24 cellular contexts compared by ENCODE assay signal in genomic region chr19:45010306-45010705, GRCh38. TPM values are rescaled to one million over a fixed set of nuclear protein-coding genes. Genes with fewer than 3 reads are reported as not detected.
DNase-seq lines count a peak whose midpoint lies in the region; ATAC-seq and TF ChIP-seq lines count a peak whose summit lies in the region.
"Had no signal": no experiment of that assay in that cellular context is flagged by ENCODE, and none has a peak within 500 bp of the region (broad histone marks: within the 10 kb centered on the region; RNA-seq: fewer than 3 reads in every experiment).

No MANE protein-coding gene starts in this region.

- H3K4me3 ChIP-seq in BE2C (ENCODE audit: low read depth, low read length) (no peak overlapping the region), sigmoid colon (no peak overlapping the region), PC-9 (no peak overlapping the region)
- no peak overlapping the region for H3K4me3 ChIP-seq in CD4-positive, alpha-beta memory T cell (ENCODE audit: low read length in 2 of 2)
- H3K4me3 ChIP-seq: body of pancreas had no signal

- H3K4me1 Mint-ChIP-seq in CD4-positive, alpha-beta memory T cell = peaks cover 2 to 7% (median 6%) of the 10 kb centered on the region in 4 donors
- H3K4me1 Mint-ChIP-seq in T-helper 17 cell = peaks cover 10% of the 10 kb centered on the region
- H3K4me1 Mint-ChIP-seq in effector memory CD8-positive, alpha-beta T cell (ENCODE audit: low read depth in 2 of 2) = peaks cover 0 to 14% of the 10 kb centered on the region in 2 donors
- H3K4me1 Mint-ChIP-seq: nephron had no signal

- intact Hi-C loops in CD4-positive, alpha-beta memory T cell (cut with micrococcal nuclease) = no loop called here
- intact Hi-C loops in sigmoid colon (cut with DNase I) (loop anchor here (10.0 kb wide), 1 partner anchor 244 kb away; the partner anchor contains the start of gene MARK4), PC-9 (cut with micrococcal nuclease; ENCODE audit: unreplicated experiment) (no loop called here)

- H3K79me2 ChIP-seq in PC-9 (ENCODE audit: low read depth) = no peaks in the 10 kb centered on the region
- H3K79me2 ChIP-seq: parathyroid adenoma had no signal

- DNase-seq in BE2C (peak; percentile 67), T-helper 17 cell (no peak), sigmoid colon (no peak), NCI-H2196 treated with DMSO at 0.1 percent for 48 hours (lab: John Stamatoyannopoulos, UW; ENCODE audit: unreplicated experiment) (no peak), PC-9 (no peak)
- DNase-seq in CD4-positive, alpha-beta memory T cell = no peak
- no peak for DNase-seq in effector memory CD8-positive, alpha-beta T cell
- DNase-seq in effector CD8-positive, alpha-beta T cell (lab: John Stamatoyannopoulos, UW) = no peak
- DNase-seq: activated CD8-positive, alpha-beta T cell treated with anti-CD3 and anti-CD28 coated beads, Interleukin-2, amount 10 ng/mL, durations not matched to agents 7 days and 5 days; activated gamma-delta T cell; body of pancreas; EL; head of caudate nucleus; KG1; MM.1S; NCI-H1436; NCI-H446; right cardiac atrium; SHP77 treated with DMSO at 0.1 percent for 48 hours; stimulated activated CD4-positive, alpha-beta T cell treated with anti-CD3 and anti-CD28 coated beads, Interleukin-2, amount 100 ng/mL, for 48 hours had no signal

- H3K4me3 Mint-ChIP-seq in CD4-positive, alpha-beta memory T cell = no peak overlapping the region
- peak overlapping the region; percentile 56 for H3K4me3 Mint-ChIP-seq in T-helper 17 cell
- H3K4me3 Mint-ChIP-seq in effector memory CD8-positive, alpha-beta T cell = no peak overlapping the region
- H3K4me3 Mint-ChIP-seq: activated CD8-positive, alpha-beta T cell treated with anti-CD3 and anti-CD28 coated beads, Interleukin-2, amount 10 ng/mL, durations not matched to agents 7 days and 5 days; CD14-positive monocyte; nephron had no signal

- H3K4me1 ChIP-seq in BE2C (peaks cover 5% of the 10 kb centered on the region; the same call in 1 of the 2 replicates), sigmoid colon (no peaks in the 10 kb centered on the region), PC-9 (replicated peaks; ENCODE audit: insufficient read depth) (no peaks in the 10 kb centered on the region)
- H3K4me1 ChIP-seq in CD4-positive, alpha-beta memory T cell (ENCODE audit: insufficient read depth, low read length) = no peaks in the 10 kb centered on the region
- H3K4me1 ChIP-seq: body of pancreas, parathyroid adenoma had no signal

- no peak for TF ChIP-seq CTCF in BE2C (IDR thresholded peaks at IDR 0.05; ENCODE audit: low read depth, low read length)
- TF ChIP-seq CTCF in sigmoid colon (IDR thresholded peaks at IDR 0.05) = no peak
- no peak for TF ChIP-seq CTCF in PC-9 (conservative IDR thresholded peaks at IDR 0.05)

- no peaks in the 10 kb centered on the region for H3K9me2 ChIP-seq in PC-9 (ENCODE audit: insufficient read depth)

- H3K4me2 ChIP-seq in PC-9 = no peak overlapping the region

- POLR2A ChIA-PET in CD4-positive, alpha-beta memory T cell (lab: Charles Lee; ENCODE audit: partially characterized antibody) = no interaction called here
- POLR2A ChIA-PET in PC-9 (lab: Charles Lee; ENCODE audit: unreplicated experiment) = no interaction called here

- peak overlapping the region in 4 of 7 donors; percentile 3 to 91 (median 74) for H3K27ac Mint-ChIP-seq in CD4-positive, alpha-beta memory T cell
- peak overlapping the region; percentile 89 for H3K27ac Mint-ChIP-seq in T-helper 17 cell
- H3K27ac Mint-ChIP-seq in effector memory CD8-positive, alpha-beta T cell = peak overlapping the region; percentile 1 to 6
- H3K27ac Mint-ChIP-seq: nephron had no signal

- BruUV-seq in PC-9 (replicated peaks; lab: Mats Ljungman, UMichigan) = no TSS peak

- no peaks in the 10 kb centered on the region for H3K27me3 Mint-ChIP-seq in CD4-positive, alpha-beta memory T cell
- H3K27me3 Mint-ChIP-seq in T-helper 17 cell = no peaks in the 10 kb centered on the region
- H3K27me3 Mint-ChIP-seq in effector memory CD8-positive, alpha-beta T cell = no peaks in the 10 kb centered on the region

- no peak for ATAC-seq in T-helper 17 cell
- no peak for ATAC-seq in effector memory CD8-positive, alpha-beta T cell (replicated peaks)
- ATAC-seq: activated CD8-positive, alpha-beta T cell treated with anti-CD3 and anti-CD28 coated beads, Interleukin-2, amount 10 ng/mL, durations not matched to agents 7 days and 5 days; body of pancreas; HCT116; right cardiac atrium had no signal

- H3K9me3 ChIP-seq in BE2C (no peaks in the 10 kb centered on the region), T-helper 17 cell (ENCODE audit: control insufficient read depth, low read length, poor library complexity, severe bottlenecking) (no peaks in the 10 kb centered on the region), sigmoid colon (no peaks in the 10 kb centered on the region), PC-9 (ENCODE audit: insufficient read depth, low read depth) (no peaks in the 10 kb centered on the region)
- no peaks in the 10 kb centered on the region for H3K9me3 ChIP-seq in CD4-positive, alpha-beta memory T cell (ENCODE audit: control insufficient read depth in 1 of 2, low read length in 2 of 2)
- H3K9me3 ChIP-seq: body of pancreas had no signal

- no peaks in the 10 kb centered on the region for H3K9me3 Mint-ChIP-seq in CD4-positive, alpha-beta memory T cell
- no peaks in the 10 kb centered on the region for H3K9me3 Mint-ChIP-seq in effector memory CD8-positive, alpha-beta T cell
- H3K9me3 Mint-ChIP-seq: nephron had no signal

- 0 out of 2 replicates have a peak, but pooled peaks cover 7% of the 10 kb centered on the region for H3F3A ChIP-seq in PC-9 (ENCODE audit: insufficient read depth, low read depth)

- 78 to 82% methylated on average over 6 of the region's 6 CpGs for WGBS in sigmoid colon, 2 donors

- no peaks in the 10 kb centered on the region for H4K20me1 ChIP-seq in PC-9 (ENCODE audit: insufficient read depth)

- CTCF ChIA-PET in CD4-positive, alpha-beta memory T cell (lab: Charles Lee; ENCODE audit: partially characterized antibody) = no interaction called here
- CTCF ChIA-PET in PC-9 (lab: Charles Lee) = interaction anchor here (0.5 kb wide), 1 partner anchor 38 kb away, joined by 4 read pairs; no protein-coding TSS in a partner anchor

- peaks cover 12 to 49% of the 10 kb centered on the region in 2 donors for H3K36me3 Mint-ChIP-seq in CD4-positive, alpha-beta memory T cell
- no peaks in the 10 kb centered on the region for H3K36me3 Mint-ChIP-seq in T-helper 17 cell (ENCODE audit: low read depth)
- H3K36me3 Mint-ChIP-seq in effector memory CD8-positive, alpha-beta T cell (ENCODE audit: insufficient read depth) = peaks cover 82% of the 10 kb centered on the region

- H2AFZ ChIP-seq in PC-9 = no peak overlapping the region
- H2AFZ ChIP-seq: parathyroid adenoma had no signal

- H3K27ac ChIP-seq in CD4-positive, alpha-beta memory T cell (ENCODE audit: low read depth, low read length) = no peak overlapping the region
- H3K27ac ChIP-seq in sigmoid colon = no peak overlapping the region
- no peak overlapping the region for H3K27ac ChIP-seq in PC-9
- H3K27ac ChIP-seq: body of pancreas, parathyroid adenoma had no signal

- H3K27me3 ChIP-seq in BE2C (no peaks in the 10 kb centered on the region), sigmoid colon (no peaks in the 10 kb centered on the region), PC-9 (ENCODE audit: insufficient read depth, low read depth) (no peaks in the 10 kb centered on the region)
- H3K27me3 ChIP-seq in CD4-positive, alpha-beta memory T cell (ENCODE audit: insufficient read depth, low read length) = no peaks in the 10 kb centered on the region
- H3K27me3 ChIP-seq: body of pancreas had no signal

- no peak for TF ChIP-seq EP300 in sigmoid colon (IDR thresholded peaks at IDR 0.05)

- no peaks in the 10 kb centered on the region for H3K36me3 ChIP-seq in BE2C
- H3K36me3 ChIP-seq in CD4-positive, alpha-beta memory T cell (ENCODE audit: insufficient read depth, low read length) = peaks cover 14% of the 10 kb centered on the region
- peaks cover 0 to 47% (median 0%) of the 10 kb centered on the region in 4 donors for H3K36me3 ChIP-seq in sigmoid colon
- no peaks in the 10 kb centered on the region for H3K36me3 ChIP-seq in PC-9 (ENCODE audit: low read depth)

- TF ChIP-seq POLR2A in sigmoid colon (IDR thresholded peaks at IDR 0.05) = no peak

RNA-seq across cellular contexts. Expression of gene RELB, which starts 9.0 kb away (rescaled TPM):
- polyA plus RNA-seq in BE2C (2012; ENCODE audit: insufficient read depth, insufficient read length, low read depth) = 4.6 TPM
- total RNA-seq in CD4-positive, alpha-beta memory T cell = 10 to 100 TPM; 38.8 to 39.8 TPM
- polyA plus RNA-seq in CD4-positive, alpha-beta memory T cell = 10 to 100 TPM; 19.7 to 31.2 TPM
- total RNA-seq in T-helper 17 cell (100 to 1,000 TPM; 128 to 136 TPM), sigmoid colon (10 to 100 TPM in 1 of 4 donors, 1 to 10 TPM in 3; 3.2 to 16.7 (median 4.1) TPM), PC-9 (2021) (5.8 and 10.6 TPM in 2 replicates)
- polyA plus RNA-seq in sigmoid colon = 10 to 100 TPM; 21.0 to 50.2 (median 30.0) TPM

RNA-seq across cellular contexts. Expression of gene CLASRP, which starts 28.5 kb away (rescaled TPM):
- 134 TPM for polyA plus RNA-seq in BE2C (2012; ENCODE audit: insufficient read depth, insufficient read length, low read depth)
- 100 to 1,000 TPM; 156 to 163 TPM for total RNA-seq in CD4-positive, alpha-beta memory T cell
- 10 to 100 TPM in 1 of 2 donors, 1 to 10 TPM in 1; 3.8 to 12.7 TPM for polyA plus RNA-seq in CD4-positive, alpha-beta memory T cell
- 100 to 1,000 TPM; 153 to 163 TPM for total RNA-seq in T-helper 17 cell
- total RNA-seq in sigmoid colon = 100 to 1,000 TPM in 1 of 4 donors, 10 to 100 TPM in 3; 61.9 to 157 (median 73.7) TPM
- 10 to 100 TPM; 19.0 to 70.8 (median 19.2) TPM for polyA plus RNA-seq in sigmoid colon
- 74.1 and 76.8 TPM in 2 replicates for total RNA-seq in PC-9 (2021)

RNA-seq across cellular contexts. Expression of gene CLPTM1, which starts 55.1 kb away (rescaled TPM):
- polyA plus RNA-seq in BE2C (2012; ENCODE audit: insufficient read depth, insufficient read length, low read depth) = 178 TPM
- 10 to 100 TPM; 85.1 to 86.4 TPM for total RNA-seq in CD4-positive, alpha-beta memory T cell
- polyA plus RNA-seq in CD4-positive, alpha-beta memory T cell = 10 to 100 TPM; 16.6 to 27.5 TPM
- 10 to 100 TPM; 76.7 to 78.4 TPM for total RNA-seq in T-helper 17 cell
- 10 to 100 TPM; 31.6 to 51.5 (median 45.1) TPM for total RNA-seq in sigmoid colon
- 10 to 100 TPM; 22.2 to 94.0 (median 27.0) TPM for polyA plus RNA-seq in sigmoid colon
- total RNA-seq in PC-9 (2021) = 98.2 and 111 TPM in 2 replicates

Comparison
In these comparisons a context has a peak if more than half of its experiments do, and no peak if none do; other contexts are left out.
1. H3K27ac Mint-ChIP-seq: peak in every context shown above with its lines; median percentile 89 in T-helper 17 cell; 74 in CD4-positive, alpha-beta memory T cell; 4 in effector memory CD8-positive, alpha-beta T cell.